31 cellular contexts compared by ENCODE assay signal in genomic region chr2:135756692-135757091, GRCh38.
"Had no signal": no experiment of that assay in that cellular context is flagged by ENCODE, and none has a peak within 500 bp of the region (broad histone marks: within the 10 kb centered on the region; RNA-seq: fewer than 3 reads in every experiment).

No MANE protein-coding gene starts in this region.

- H3K4me1 ChIP-seq: neural progenitor cell, parathyroid adenoma, psoas muscle, spleen, suprapubic skin, testis, tibial artery, transverse colon, upper lobe of right lung, uterus had no signal

- H3K27me3 Mint-ChIP-seq: progenitor cell of endocrine pancreas; stimulated activated memory B cell treated with anti-CD40 and anti-IgM and Interleukin-4, amounts not matched to agents 10 μg/mL and 1 μg/mL and 100 μg/mL, for 72 hours; stimulated activated naive CD8-positive, alpha-beta T cell treated with anti-CD3 and anti-CD28 coated beads, Interleukin-15, amount 100 ng/mL, for 72 hours; type B pancreatic cell had no signal

- H3K9me3 ChIP-seq: suprapubic skin, testis, upper lobe of right lung had no signal

- H3K27me3 ChIP-seq: neural progenitor cell, ovary, spleen, suprapubic skin, testis, tibial artery, transverse colon, upper lobe of right lung, uterus had no signal

- H3K4me3 ChIP-seq: neural progenitor cell, ovary, psoas muscle, skin epidermis, smooth muscle cell, spleen, suprapubic skin, testis, tibial artery, transverse colon, upper lobe of right lung, uterus had no signal

- H3K27ac Mint-ChIP-seq: natural killer cell; nephron; neural progenitor cell; progenitor cell of endocrine pancreas; stimulated activated memory B cell treated with anti-CD40 and anti-IgM and Interleukin-4, amounts not matched to agents 10 μg/mL and 1 μg/mL and 100 μg/mL, for 72 hours; stimulated activated naive CD8-positive, alpha-beta T cell treated with anti-CD3 and anti-CD28 coated beads, Interleukin-15, amount 100 ng/mL, for 72 hours; type B pancreatic cell had no signal

- H3K9ac ChIP-seq: neural progenitor cell, parathyroid adenoma had no signal

- ATAC-seq: natural killer cell; psoas muscle; right cardiac atrium; sciatic nerve; stimulated activated memory B cell treated with anti-CD40 and anti-IgM and Interleukin-4, amounts not matched to agents 10 μg/mL and 1 μg/mL and 100 μg/mL, for 72 hours; stimulated activated naive CD8-positive, alpha-beta T cell treated with anti-CD3 and anti-CD28 coated beads, Interleukin-15, amount 100 ng/mL, for 72 hours; stimulated activated naive CD8-positive, alpha-beta T cell treated with anti-CD3 and anti-CD28 coated beads, Interleukin-15, Interleukin-2, amounts not matched to agents 100 U/mL and 50 U/mL, for 24 hours; upper lobe of right lung had no signal

- DNase-seq: natural killer cell; occipital lobe; ovary; posterior cingulate gyrus; psoas muscle; right cardiac atrium; spleen; stimulated activated CD4-positive, alpha-beta T cell treated with anti-CD3 and anti-CD28 coated beads, Interleukin-12 subunit alpha, Interleukin-12 subunit beta, amount 100 ng/mL, for 4 hours; stimulated activated CD4-positive, alpha-beta T cell treated with anti-CD3 and anti-CD28 coated beads, Interleukin-1b, Interleukin-23, amount 100 ng/mL, for 48 hours; stimulated activated CD4-positive, alpha-beta T cell treated with anti-CD3 and anti-CD28 coated beads, Interleukin-4, amount 100 ng/mL, for 1 hour; stimulated activated CD4-positive, alpha-beta T cell treated with anti-CD3 and anti-CD28 coated beads, Interleukin-4, amount 100 ng/mL, for 4 hours; stimulated activated CD8-positive, alpha-beta memory T cell treated with anti-CD3 and anti-CD28 coated beads, Interleukin-4, amount 100 ng/mL, for 48 hours; stimulated activated naive CD4-positive, alpha-beta T cell; stimulated activated naive CD8-positive, alpha-beta T cell treated with anti-CD3 and anti-CD28 coated beads, Interleukin-15, amount 100 ng/mL, for 72 hours; stimulated activated naive CD8-positive, alpha-beta T cell treated with anti-CD3 and anti-CD28 coated beads, Interleukin-15, Interleukin-2, amounts not matched to agents 100 U/mL and 50 U/mL, for 24 hours; substantia nigra; testis; tibial artery; transverse colon; upper lobe of right lung; uterus had no signal

- H3K4me2 ChIP-seq: neural progenitor cell, smooth muscle cell had no signal

- H2AFZ ChIP-seq: neural progenitor cell, parathyroid adenoma had no signal

- H3K4me1 Mint-ChIP-seq: natural killer cell; nephron; neural progenitor cell; stimulated activated memory B cell treated with anti-CD40 and anti-IgM and Interleukin-4, amounts not matched to agents 10 μg/mL and 1 μg/mL and 100 μg/mL, for 72 hours; stimulated activated naive CD8-positive, alpha-beta T cell treated with anti-CD3 and anti-CD28 coated beads, Interleukin-15, amount 100 ng/mL, for 72 hours had no signal

- H3K36me3 ChIP-seq: ovary, uterus had no signal

- H3K4me3 Mint-ChIP-seq: natural killer cell; nephron; neural progenitor cell; stimulated activated memory B cell treated with anti-CD40 and anti-IgM and Interleukin-4, amounts not matched to agents 10 μg/mL and 1 μg/mL and 100 μg/mL, for 72 hours; stimulated activated naive CD8-positive, alpha-beta T cell treated with anti-CD3 and anti-CD28 coated beads, Interleukin-15, amount 100 ng/mL, for 72 hours; type B pancreatic cell had no signal

- H3K27ac ChIP-seq: neural progenitor cell, ovary, parathyroid adenoma, psoas muscle, skin epidermis, spleen, suprapubic skin, testis, tibial artery, transverse colon, upper lobe of right lung, uterus had no signal
